33 cellular contexts compared by ENCODE assay signal in the genomic region with DNA sequence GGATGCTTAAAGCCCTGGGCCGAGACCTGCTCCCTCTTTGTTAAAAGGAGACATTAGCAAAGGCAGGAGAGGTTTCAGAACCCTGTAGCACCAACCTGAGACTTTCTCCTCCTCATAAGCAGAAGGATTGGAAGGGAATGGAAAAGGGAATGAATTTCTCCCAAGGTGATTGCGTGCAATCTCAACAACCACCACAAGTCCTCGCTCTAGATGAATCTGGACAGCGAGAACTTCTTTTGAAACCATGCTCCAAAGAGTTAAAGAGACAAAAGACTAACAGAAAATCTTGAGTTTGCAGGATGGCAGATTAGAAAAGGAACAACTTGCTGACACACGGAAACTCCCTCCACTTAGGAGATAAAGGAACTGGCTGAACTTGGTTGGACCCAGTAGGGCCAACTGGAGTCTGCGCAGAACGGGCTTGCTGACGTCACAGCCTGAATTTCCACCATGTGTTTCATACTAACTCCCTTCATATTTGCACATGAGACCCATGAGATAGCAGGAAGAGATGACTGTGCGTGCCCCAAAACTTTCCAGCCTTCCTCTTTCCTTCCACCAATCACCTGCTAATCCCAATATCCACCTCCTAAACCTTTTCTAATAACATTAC.
DNase-seq lines count a peak whose midpoint lies in the region; ATAC-seq and TF ChIP-seq lines count a peak whose summit lies in the region.
"Had no signal": no experiment of that assay in that cellular context is flagged by ENCODE, and none has a peak within 500 bp of the region (broad histone marks: within the 10 kb centered on the region; RNA-seq: fewer than 3 reads in every experiment).

No MANE protein-coding gene starts in this region.

- BruUV-seq in HCT116 (replicated peaks; lab: Mats Ljungman, UMichigan) = no TSS peak

- RAD21 ChIA-PET in HCT116 (lab: Charles Lee; ENCODE audit: low non-redundant PET in 1 of 2, low total read pairs in 2 of 2, uncharacterized antibody in 2 of 2, unreplicated experiment in 2 of 2) = no interaction called here

- POLR2A ChIA-PET in HCT116 (lab: Charles Lee) (no interaction called here), WTC11 (lab: Charles Lee) (no interaction called here)

- DNase-seq in DMS53 (lab: John Stamatoyannopoulos, UW) = peak; percentile 54
- DNase-seq in DMS53 treated with DMSO at 0.1 percent for 48 hours (lab: John Stamatoyannopoulos, UW; ENCODE audit: unreplicated experiment) = no peak
- no peak for DNase-seq in HCT116 (ENCODE audit: low read depth, low spot score)
- no peak for DNase-seq in WTC11 (ENCODE audit: low spot score)
- no peak for DNase-seq in progenitor cell of endocrine pancreas (ENCODE audit: low spot score, unreplicated experiment)
- DNase-seq in HPDE6-E6E7 (ENCODE audit: extremely low spot score) = no peak
- DNase-seq in OCI-M2 (lab: John Stamatoyannopoulos, UW; ENCODE audit: unreplicated experiment) = no peak
- DNase-seq in Peyer's patch = no peak
- DNase-seq: 8988T; activated CD4-positive, alpha-beta memory T cell treated with anti-CD3 and anti-CD28 coated beads for 36 hours; activated CD4-positive, alpha-beta T cell treated with anti-CD3 and anti-CD28 coated beads for 1 hour; activated CD8-positive, alpha-beta memory T cell treated with anti-CD3 and anti-CD28 coated beads, Interleukin-2, amount 50 U/mL, for 4 hours; activated naive CD4-positive, alpha-beta T cell treated with Interleukin-2 at 50 U/mL for 16 hours; adrenal gland; CD4-positive, CD25-positive, alpha-beta regulatory T cell; foreskin fibroblast; HCEC 1CT; heart left ventricle; KBM-7; MM.1S; NCI-H1105 treated with DMSO at 0.1 percent for 48 hours; NCI-H187 treated with DMSO at 0.1 percent for 48 hours; NCI-H2171; NCI-H510A; PC-9; Right ventricle myocardium superior; tibial artery had no signal

- H2AFZ ChIP-seq in HCT116 (ENCODE audit: low read depth, low read length, poor library complexity, severe bottlenecking) = no peak overlapping the region
- H2AFZ ChIP-seq: PC-9 had no signal

- peak in 1 of 3 experiments; percentile 1; a peak in 1 of 6 replicates for TF ChIP-seq CTCF in HCT116 (IDR thresholded peaks at IDR 0.05 in 2 of 3, conservative IDR thresholded peaks at IDR 0.05 in 1 of 3; ENCODE audit: borderline replicate concordance in 1 of 3, insufficient read depth in 1 of 3, low read depth in 2 of 3, low read length in 2 of 3)
- TF ChIP-seq CTCF in WTC11 (IDR thresholded peaks at IDR 0.05) = no peak
- peak; percentile 12 for TF ChIP-seq CTCF in progenitor cell of endocrine pancreas (IDR thresholded peaks at IDR 0.05; ENCODE audit: unreplicated experiment)
- no peak for TF ChIP-seq CTCF in Peyer's patch (IDR thresholded peaks at IDR 0.05)

- intact Hi-C loops in HCT116 (cut with micrococcal nuclease) = no loop called here

- H3K27me3 Mint-ChIP-seq in WTC11 (ENCODE audit: low read depth) (no peaks in the 10 kb centered on the region), progenitor cell of endocrine pancreas (peaks cover 21% of the 10 kb centered on the region)

- no peaks in the 10 kb centered on the region for H4K20me1 ChIP-seq in HCT116 (ENCODE audit: insufficient read depth)

- TF ChIP-seq RAD21 in HCT116 (IDR thresholded peaks at IDR 0.05; ENCODE audit: low read depth) = no peak

- ATAC-seq in HCT116 (peak; percentile 49; the same call in 1 of the 2 replicates), WTC11 (peak; percentile 36)
- ATAC-seq: GM12878, heart left ventricle, sciatic nerve had no signal

- H3K4me1 Mint-ChIP-seq in WTC11 (peaks cover 3% of the 10 kb centered on the region; the same call in 1 of the 2 replicates), progenitor cell of endocrine pancreas (ENCODE audit: low read depth) (no peaks in the 10 kb centered on the region)
- H3K4me1 Mint-ChIP-seq: CD4-positive, CD25-positive, alpha-beta regulatory T cell had no signal

- no peak overlapping the region for H3K9ac ChIP-seq in HCT116 (ENCODE audit: low read length)

- H3K36me3 Mint-ChIP-seq in WTC11 = no peaks in the 10 kb centered on the region
- H3K36me3 Mint-ChIP-seq in progenitor cell of endocrine pancreas (ENCODE audit: insufficient read depth) = no peaks in the 10 kb centered on the region
- H3K36me3 Mint-ChIP-seq: activated CD4-positive, alpha-beta memory T cell treated with anti-CD3 and anti-CD28 coated beads for 36 hours had no signal

- no peak overlapping the region for H3K4me3 ChIP-seq in HCT116 (replicated peaks in 1 of 2; ENCODE audit: low read depth in 1 of 2, low read length in 2 of 2)
- no peak overlapping the region for H3K4me3 ChIP-seq in Peyer's patch
- H3K4me3 ChIP-seq: adrenal gland, esophagus muscularis mucosa, GM12878, heart left ventricle, PC-9, prostate gland, tibial artery had no signal

- H3K79me2 ChIP-seq in HCT116 (ENCODE audit: insufficient read depth, low read length) = no peaks in the 10 kb centered on the region

- H3K36me3 ChIP-seq in HCT116 (ENCODE audit: control insufficient read depth in 1 of 2, insufficient read depth in 2 of 2, low read length in 2 of 2) = no peaks in the 10 kb centered on the region
- H3K36me3 ChIP-seq in Peyer's patch = no peaks in the 10 kb centered on the region
- H3K36me3 ChIP-seq: adrenal gland, esophagus muscularis mucosa, heart left ventricle, prostate gland, tibial artery had no signal

- CTCF ChIA-PET in HCT116 (lab: Charles Lee) (no interaction called here), WTC11 (lab: Charles Lee) (interaction anchor here (0.5 to 1.3 kb wide), 3 partner anchors 9 to 1477 kb away, joined by 3 read pairs; no protein-coding TSS in a partner anchor)

- H3K9me3 Mint-ChIP-seq in WTC11 (peaks cover 11% of the 10 kb centered on the region), progenitor cell of endocrine pancreas (ENCODE audit: low read depth) (no peaks in the 10 kb centered on the region)
- H3K9me3 Mint-ChIP-seq: activated CD4-positive, alpha-beta memory T cell treated with anti-CD3 and anti-CD28 coated beads for 36 hours; activated T-helper 1 cell treated with anti-CD3 and anti-CD28 coated beads, Interleukin-12 subunit alpha, Interleukin-12 subunit beta, Interleukin-2, Interleukin-4 antibody, amounts not matched to agents 30 ng/mL and 10 ng/mL and 1 ng/mL, durations not matched to agents 14 hours and 24 hours and 36 hours; dendritic cell treated with granulocyte-macrophage colony-stimulating factor and Interleukin-4, amounts not matched to agents 40 ng/mL and 50 ng/mL, for 4 days had no signal

- H3K4me1 ChIP-seq in HCT116 (ENCODE audit: control insufficient read depth in 1 of 2, insufficient read depth in 2 of 2, low read length in 2 of 2) = no peaks in the 10 kb centered on the region
- H3K4me1 ChIP-seq in Peyer's patch = no peaks in the 10 kb centered on the region
- H3K4me1 ChIP-seq: adrenal gland, esophagus muscularis mucosa, heart left ventricle, prostate gland, tibial artery had no signal

- H3K4me2 ChIP-seq in HCT116 (ENCODE audit: low read length) = no peak overlapping the region
- H3K4me2 ChIP-seq: PC-9 had no signal

- no peak overlapping the region for H3K4me3 Mint-ChIP-seq in WTC11
- no peak overlapping the region for H3K4me3 Mint-ChIP-seq in progenitor cell of endocrine pancreas (ENCODE audit: low read depth)
- H3K4me3 Mint-ChIP-seq: activated CD4-positive, alpha-beta memory T cell treated with anti-CD3 and anti-CD28 coated beads for 36 hours; activated T-helper 1 cell treated with anti-CD3 and anti-CD28 coated beads, Interleukin-12 subunit alpha, Interleukin-12 subunit beta, Interleukin-2, Interleukin-4 antibody, amounts not matched to agents 30 ng/mL and 10 ng/mL and 1 ng/mL, durations not matched to agents 14 hours and 24 hours and 36 hours; CD4-positive, CD25-positive, alpha-beta regulatory T cell; dendritic cell treated with granulocyte-macrophage colony-stimulating factor and Interleukin-4, amounts not matched to agents 40 ng/mL and 50 ng/mL, for 4 days had no signal

- H3K27me3 ChIP-seq in HCT116 (ENCODE audit: insufficient read depth, low read length) (no peaks in the 10 kb centered on the region), Peyer's patch (no peaks in the 10 kb centered on the region)

- TF ChIP-seq POLR2A in HCT116 (IDR thresholded peaks at IDR 0.05; ENCODE audit: borderline replicate concordance, extremely low read depth, insufficient read depth, insufficient read length) = no peak
- TF ChIP-seq POLR2A in Peyer's patch (IDR thresholded peaks at IDR 0.05) = no peak

- H3K9me2 ChIP-seq in HCT116 (ENCODE audit: insufficient read depth) = no peaks in the 10 kb centered on the region

- H3K9me3 ChIP-seq in HCT116 (ENCODE audit: control insufficient read depth in 1 of 2, insufficient read depth in 1 of 2, low read depth in 1 of 2, low read length in 2 of 2) = no peaks in the 10 kb centered on the region
- H3K9me3 ChIP-seq in Peyer's patch = no peaks in the 10 kb centered on the region
- H3K9me3 ChIP-seq: adrenal gland, heart left ventricle, prostate gland had no signal

- H3K27ac ChIP-seq in HCT116 (ENCODE audit: low read depth, low read length) = no peak overlapping the region
- H3K27ac ChIP-seq in Peyer's patch = no peak overlapping the region
- H3K27ac ChIP-seq: adrenal gland, esophagus muscularis mucosa, heart left ventricle, PC-9, prostate gland, tibial artery had no signal

- H3K27ac Mint-ChIP-seq in WTC11 = no peak overlapping the region
- no peak overlapping the region for H3K27ac Mint-ChIP-seq in progenitor cell of endocrine pancreas
- H3K27ac Mint-ChIP-seq: activated CD4-positive, alpha-beta memory T cell treated with anti-CD3 and anti-CD28 coated beads for 36 hours; activated T-helper 1 cell treated with anti-CD3 and anti-CD28 coated beads, Interleukin-12 subunit alpha, Interleukin-12 subunit beta, Interleukin-2, Interleukin-4 antibody, amounts not matched to agents 30 ng/mL and 10 ng/mL and 1 ng/mL, durations not matched to agents 14 hours and 24 hours and 36 hours; CD4-positive, CD25-positive, alpha-beta regulatory T cell; dendritic cell treated with granulocyte-macrophage colony-stimulating factor and Interleukin-4, amounts not matched to agents 40 ng/mL and 50 ng/mL, for 4 days had no signal

TF ChIP-seq in WTC11, 78 proteins besides CTCF, POLR2A, EP300 and RAD21 (continues in another document):
- TF ChIP-seq MYBL2 (CRISPR knock-in tag; IDR thresholded peaks at IDR 0.05) = no peak
- TF ChIP-seq, protein P1, sequence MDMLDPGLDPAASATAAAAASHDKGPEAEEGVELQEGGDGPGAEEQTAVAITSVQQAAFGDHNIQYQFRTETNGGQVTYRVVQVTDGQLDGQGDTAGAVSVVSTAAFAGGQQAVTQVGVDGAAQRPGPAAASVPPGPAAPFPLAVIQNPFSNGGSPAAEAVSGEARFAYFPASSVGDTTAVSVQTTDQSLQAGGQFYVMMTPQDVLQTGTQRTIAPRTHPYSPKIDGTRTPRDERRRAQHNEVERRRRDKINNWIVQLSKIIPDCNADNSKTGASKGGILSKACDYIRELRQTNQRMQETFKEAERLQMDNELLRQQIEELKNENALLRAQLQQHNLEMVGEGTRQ (CRISPR knock-in tag; IDR thresholded peaks at IDR 0.05) = no peak
